In the genomic region with DNA sequence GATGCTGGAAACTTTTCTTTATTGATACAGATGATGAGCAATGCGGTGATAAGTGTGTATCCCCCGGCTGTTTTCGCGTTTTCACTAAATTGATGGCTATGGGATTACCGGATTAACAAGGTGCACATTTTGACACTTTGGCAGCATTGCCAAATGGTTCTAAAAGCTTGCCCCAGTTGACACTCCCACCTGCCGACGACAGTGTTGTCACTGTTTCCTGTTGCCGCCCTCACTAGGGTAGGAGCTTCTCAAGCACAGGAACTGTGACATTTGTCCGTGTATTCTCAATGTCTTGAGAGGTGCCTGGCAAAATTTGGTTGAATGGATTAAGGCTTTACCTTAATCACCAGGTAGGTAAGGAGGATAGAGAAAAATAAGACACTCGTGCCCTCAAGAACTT, we compare ENCODE assay signal across 9 cellular contexts. TPM values are rescaled to one million over a fixed set of nuclear protein-coding genes. Genes with fewer than 3 reads are reported as not detected.
DNase-seq lines count a peak whose midpoint lies in the region; ATAC-seq and TF ChIP-seq lines count a peak whose summit lies in the region.
"Had no signal": no experiment of that assay in that cellular context is flagged by ENCODE, and none has a peak within 500 bp of the region (broad histone marks: within the 10 kb centered on the region; RNA-seq: fewer than 3 reads in every experiment).

No MANE protein-coding gene starts in this region.

- TF ChIP-seq CTCF in esophagus squamous epithelium (IDR thresholded peaks at IDR 0.05) (no peak), testis (IDR thresholded peaks at IDR 0.05) (no peak)

- H3K4me1 ChIP-seq in esophagus squamous epithelium (peaks cover 21 to 70% (median 29%) of the 10 kb centered on the region in 3 donors), testis (peaks cover 4% of the 10 kb centered on the region)

- peak overlapping the region; percentile 99 for H3K27ac Mint-ChIP-seq in activated CD4-positive, alpha-beta T cell treated with anti-CD3 and anti-CD28 coated beads, Interleukin-2, amount 10 ng/mL, durations not matched to agents 24 days and 14 days
- peak overlapping the region; percentile 99 for H3K27ac Mint-ChIP-seq in stimulated activated effector memory CD8-positive, alpha-beta T cell treated with anti-CD3 and anti-CD28 coated beads, Interleukin-12 subunit alpha, Interleukin-12 subunit beta, amount 100 ng/mL, for 72 hours
- H3K27ac Mint-ChIP-seq: nephron had no signal

- no peaks in the 10 kb centered on the region for H3K9me3 ChIP-seq in esophagus squamous epithelium
- H3K9me3 ChIP-seq in testis = no peaks in the 10 kb centered on the region

- intact Hi-C loops in activated CD4-positive, alpha-beta T cell treated with anti-CD3 and anti-CD28 coated beads, Interleukin-2, amount 10 ng/mL, durations not matched to agents 24 days and 14 days (cut with micrococcal nuclease) = loop anchor here (5.0 kb wide), 2 partner anchors 182 to 562 kb away; no protein-coding TSS in a partner anchor
- intact Hi-C loops in esophagus squamous epithelium (cut with DNase I) (loop anchor here (10.0 kb wide), 1 partner anchor 244 kb away; no protein-coding TSS in a partner anchor), testis (cut with DNase I; ENCODE audit: low total_unique reads) (no loop called here)

- peaks cover 12% of the 10 kb centered on the region for H3K36me3 Mint-ChIP-seq in activated CD4-positive, alpha-beta T cell treated with anti-CD3 and anti-CD28 coated beads, Interleukin-2, amount 10 ng/mL, durations not matched to agents 24 days and 14 days (ENCODE audit: low read depth)
- peaks cover 29% of the 10 kb centered on the region for H3K36me3 Mint-ChIP-seq in stimulated activated effector memory CD8-positive, alpha-beta T cell treated with anti-CD3 and anti-CD28 coated beads, Interleukin-12 subunit alpha, Interleukin-12 subunit beta, amount 100 ng/mL, for 72 hours

- no peaks in the 10 kb centered on the region for H3K9me3 Mint-ChIP-seq in activated CD4-positive, alpha-beta T cell treated with anti-CD3 and anti-CD28 coated beads, Interleukin-2, amount 10 ng/mL, durations not matched to agents 24 days and 14 days
- no peaks in the 10 kb centered on the region for H3K9me3 Mint-ChIP-seq in stimulated activated effector memory CD8-positive, alpha-beta T cell treated with anti-CD3 and anti-CD28 coated beads, Interleukin-12 subunit alpha, Interleukin-12 subunit beta, amount 100 ng/mL, for 72 hours
- H3K9me3 Mint-ChIP-seq: nephron had no signal

- peak overlapping the region; percentile 68 to 89 (median 76) for H3K27ac ChIP-seq in esophagus squamous epithelium
- H3K27ac ChIP-seq in testis = no peak overlapping the region

- H3K4me3 Mint-ChIP-seq in activated CD4-positive, alpha-beta T cell treated with anti-CD3 and anti-CD28 coated beads, Interleukin-2, amount 10 ng/mL, durations not matched to agents 24 days and 14 days = peak overlapping the region; percentile 90
- peak overlapping the region; percentile 94 for H3K4me3 Mint-ChIP-seq in stimulated activated effector memory CD8-positive, alpha-beta T cell treated with anti-CD3 and anti-CD28 coated beads, Interleukin-12 subunit alpha, Interleukin-12 subunit beta, amount 100 ng/mL, for 72 hours
- H3K4me3 Mint-ChIP-seq: nephron had no signal

- peak; percentile 63 for ATAC-seq in stimulated activated effector memory CD8-positive, alpha-beta T cell treated with anti-CD3 and anti-CD28 coated beads, Interleukin-12 subunit alpha, Interleukin-12 subunit beta, amount 100 ng/mL, for 72 hours
- ATAC-seq in GM21825 (IDR thresholded peaks at IDR 0.05; ENCODE audit: unreplicated experiment) = no peak

- H3K27me3 ChIP-seq in esophagus squamous epithelium = no peaks in the 10 kb centered on the region
- no peaks in the 10 kb centered on the region for H3K27me3 ChIP-seq in testis

- TF ChIP-seq POLR2A in esophagus squamous epithelium (IDR thresholded peaks at IDR 0.05) = peak in 1 of 4 donors; percentile 38
- no peak for TF ChIP-seq POLR2A in testis (IDR thresholded peaks at IDR 0.05)

- no peaks in the 10 kb centered on the region for H3K27me3 Mint-ChIP-seq in activated CD4-positive, alpha-beta T cell treated with anti-CD3 and anti-CD28 coated beads, Interleukin-2, amount 10 ng/mL, durations not matched to agents 24 days and 14 days

- peak; percentile 56 for DNase-seq in NK-92 treated with Interleukin-12 subunit alpha and Interleukin-12 subunit beta, amount 100 ng/mL, for 24 hours (lab: John Stamatoyannopoulos, UW)
- DNase-seq in NK-92 (lab: John Stamatoyannopoulos, UW; ENCODE audit: unreplicated experiment) = no peak
- peak; percentile 93 for DNase-seq in activated CD4-positive, alpha-beta T cell treated with anti-CD3 and anti-CD28 coated beads, Interleukin-2, amount 10 ng/mL, durations not matched to agents 24 days and 14 days
- DNase-seq in esophagus squamous epithelium (lab: John Stamatoyannopoulos, UW) = no peak
- DNase-seq in stimulated activated effector memory CD8-positive, alpha-beta T cell treated with anti-CD3 and anti-CD28 coated beads, Interleukin-12 subunit alpha, Interleukin-12 subunit beta, amount 100 ng/mL, for 72 hours (ENCODE audit: low spot score in 2 of 2) = peak; percentile 39 to 79
- DNase-seq in hypothalamus (lab: John Stamatoyannopoulos, UW) = no peak
- DNase-seq in testis = no peak

- peaks cover 77% of the 10 kb centered on the region for H3K4me1 Mint-ChIP-seq in activated CD4-positive, alpha-beta T cell treated with anti-CD3 and anti-CD28 coated beads, Interleukin-2, amount 10 ng/mL, durations not matched to agents 24 days and 14 days
- peaks cover 84% of the 10 kb centered on the region for H3K4me1 Mint-ChIP-seq in stimulated activated effector memory CD8-positive, alpha-beta T cell treated with anti-CD3 and anti-CD28 coated beads, Interleukin-12 subunit alpha, Interleukin-12 subunit beta, amount 100 ng/mL, for 72 hours

- peak overlapping the region in 2 of 4 donors; percentile 10 to 16 for H3K4me3 ChIP-seq in esophagus squamous epithelium
- H3K4me3 ChIP-seq in testis = no peak overlapping the region

- H3K36me3 ChIP-seq in esophagus squamous epithelium (peaks cover 0 to 27% (median 0%) of the 10 kb centered on the region in 3 donors), testis (ENCODE audit: low read depth, missing control alignments) (no peaks in the 10 kb centered on the region)

- WGBS in esophagus squamous epithelium, 2 donors = 32 to 47% methylated on average over 9 to 10 of the region's 10 CpGs
- WGBS in testis, 2 donors = 61 to 70% methylated on average over 10 of the region's 10 CpGs

RNA-seq across cellular contexts. Expression of a gene that starts 9.8 kb away (rescaled TPM):
- 59.4 and 61.6 TPM in 2 replicates for total RNA-seq in activated CD4-positive, alpha-beta T cell treated with anti-CD3 and anti-CD28 coated beads, Interleukin-2, amount 10 ng/mL, durations not matched to agents 24 days and 14 days
- total RNA-seq in esophagus squamous epithelium (100 to 1,000 TPM in 2 of 4 donors, 10 to 100 TPM in 2; 62.2 to 136 (median 104) TPM), testis (10 to 100 TPM; 57.5 to 61.7 TPM)
- 109 TPM for polyA plus RNA-seq in testis (ENCODE audit: insufficient read depth, low read depth, low replicate concordance)

Comparison
In these comparisons a context has a peak if more than half of its experiments do, and no peak if none do; other contexts are left out.
1. DNase-seq: peak in NK-92 treated with Interleukin-12 subunit alpha and Interleukin-12 subunit beta, amount 100 ng/mL, for 24 hours (single experiment), activated CD4-positive, alpha-beta T cell treated with anti-CD3 and anti-CD28 coated beads, Interleukin-2, amount 10 ng/mL, durations not matched to agents 24 days and 14 days (single experiment) and stimulated activated effector memory CD8-positive, alpha-beta T cell treated with anti-CD3 and anti-CD28 coated beads, Interleukin-12 subunit alpha, Interleukin-12 subunit beta, amount 100 ng/mL, for 72 hours (2 of 2); none in NK-92 (single experiment), esophagus squamous epithelium (single experiment), hypothalamus (0 of 51) and testis (single experiment).
2. H3K27ac ChIP-seq: peak in esophagus squamous epithelium (4 of 4); none in testis (0 of 2).